Comparison of ENCODE assay signal across 17 cellular contexts in genomic region chr20:43985121-43985520, GRCh38.
DNase-seq lines count a peak whose midpoint lies in the region; ATAC-seq and TF ChIP-seq lines count a peak whose summit lies in the region.
"Had no signal": no experiment of that assay in that cellular context is flagged by ENCODE, and none has a peak within 500 bp of the region (broad histone marks: within the 10 kb centered on the region; RNA-seq: fewer than 3 reads in every experiment).

No MANE protein-coding gene starts in this region.

- intact Hi-C loops in natural killer cell (cut with micrococcal nuclease) = loop anchor here (2.0 kb wide), 2 partner anchors 26 to 34 kb away; no protein-coding TSS in a partner anchor
- intact Hi-C loops in left colon (cut with DNase I, micrococcal nuclease) = no loop called here

- H3K9me3 Mint-ChIP-seq in natural killer cell treated with Interleukin-12 subunit alpha and Interleukin-12 subunit beta and Interleukin-15 and Interleukin-18, amount 100 ng/mL, for 72 hours = no peaks in the 10 kb centered on the region
- H3K9me3 Mint-ChIP-seq in natural killer cell = no peaks in the 10 kb centered on the region

- peaks cover 48 to 50% of the 10 kb centered on the region in 2 donors for H3K4me1 Mint-ChIP-seq in natural killer cell treated with Interleukin-12 subunit alpha and Interleukin-12 subunit beta and Interleukin-15 and Interleukin-18, amount 100 ng/mL, for 72 hours (ENCODE audit: low read depth in 2 of 2)
- H3K4me1 Mint-ChIP-seq in natural killer cell = peaks cover 37 to 45% of the 10 kb centered on the region in 2 donors

- no peak overlapping the region for H3K27ac ChIP-seq in rectal smooth muscle tissue (ENCODE audit: low read depth, low read length)
- H3K27ac ChIP-seq: GM23248, PC-9 had no signal

- H3K27me3 ChIP-seq in rectal smooth muscle tissue (ENCODE audit: control insufficient read depth, insufficient read depth, low read length) = no peaks in the 10 kb centered on the region

- no peak for TF ChIP-seq CTCF in natural killer cell (IDR thresholded peaks at IDR 0.05)

- H3K27ac Mint-ChIP-seq in natural killer cell treated with Interleukin-12 subunit alpha and Interleukin-12 subunit beta and Interleukin-15 and Interleukin-18, amount 100 ng/mL, for 72 hours = peak overlapping the region; percentile 82 to 89
- H3K27ac Mint-ChIP-seq in natural killer cell = no peak overlapping the region

- H3K36me3 Mint-ChIP-seq in natural killer cell treated with Interleukin-12 subunit alpha and Interleukin-12 subunit beta and Interleukin-15 and Interleukin-18, amount 100 ng/mL, for 72 hours = peaks cover 4% of the 10 kb centered on the region
- peaks cover 5% of the 10 kb centered on the region for H3K36me3 Mint-ChIP-seq in natural killer cell

- H3K4me3 ChIP-seq in rectal smooth muscle tissue (ENCODE audit: low read length) = peak overlapping the region; percentile 5
- H3K4me3 ChIP-seq: GM12878, GM23248, PC-9 had no signal

- H3K36me3 ChIP-seq in rectal smooth muscle tissue (ENCODE audit: control insufficient read depth, insufficient read depth, low read length) = no peaks in the 10 kb centered on the region

- H3K9ac ChIP-seq in rectal smooth muscle tissue (ENCODE audit: low read length) = no peak overlapping the region
- H3K9ac ChIP-seq: GM23248 had no signal

- peaks cover 36 to 38% of the 10 kb centered on the region in 2 donors for H3K27me3 Mint-ChIP-seq in natural killer cell treated with Interleukin-12 subunit alpha and Interleukin-12 subunit beta and Interleukin-15 and Interleukin-18, amount 100 ng/mL, for 72 hours
- H3K27me3 Mint-ChIP-seq in natural killer cell (ENCODE audit: low read depth in 2 of 2) = peaks cover 59 to 65% of the 10 kb centered on the region in 2 donors

- H3K4me1 ChIP-seq in rectal smooth muscle tissue (ENCODE audit: control insufficient read depth, insufficient read depth, low read length) = no peaks in the 10 kb centered on the region

- no peak for ATAC-seq in natural killer cell treated with Interleukin-12 subunit alpha and Interleukin-12 subunit beta and Interleukin-15 and Interleukin-18, amount 100 ng/mL, for 72 hours
- no peak for ATAC-seq in natural killer cell
- peak; percentile 17 for ATAC-seq in left colon
- no peak for ATAC-seq in HG02870 (IDR thresholded peaks at IDR 0.05; ENCODE audit: unreplicated experiment)
- ATAC-seq: GM12878 had no signal

- peak overlapping the region; percentile 13 for H3K4me3 Mint-ChIP-seq in natural killer cell treated with Interleukin-12 subunit alpha and Interleukin-12 subunit beta and Interleukin-15 and Interleukin-18, amount 100 ng/mL, for 72 hours
- H3K4me3 Mint-ChIP-seq in natural killer cell = no peak overlapping the region

- no peak for DNase-seq in natural killer cell treated with Interleukin-12 subunit alpha and Interleukin-12 subunit beta and Interleukin-15 and Interleukin-18, amount 100 ng/mL, for 72 hours (ENCODE audit: low spot score)
- DNase-seq in natural killer cell = no peak
- DNase-seq in left colon = no peak
- DNase-seq in occipital lobe (lab: John Stamatoyannopoulos, UW) = no peak
- no peak for DNase-seq in cerebellar cortex (ENCODE audit: low spot score)
- DNase-seq: C1 segment of cervical spinal cord, GDM1, GM23248, HCEC 1CT, NCI-H1105 treated with DMSO at 0.1 percent for 48 hours, NCI-H1694 treated with DMSO at 0.1 percent for 48 hours, NCI-H446, NCI-H69, PC-9 had no signal

Comparison
In these comparisons a context has a peak if more than half of its experiments do, and no peak if none do; other contexts are left out.
1. H3K27ac Mint-ChIP-seq: peak in natural killer cell treated with Interleukin-12 subunit alpha and Interleukin-12 subunit beta and Interleukin-15 and Interleukin-18, amount 100 ng/mL, for 72 hours (2 of 2); none in natural killer cell (0 of 2).